In genomic region chr20:25675161-25675560, GRCh38 we compare ENCODE assay signal across 16 cellular contexts. TPM values are rescaled to one million over a fixed set of nuclear protein-coding genes. Genes with fewer than 3 reads are reported as not detected.
A peak's percentile ranks its signal among the peaks of the same experiment; 100 is the strongest.
DNase-seq lines count a peak whose midpoint lies in the region; ATAC-seq and TF ChIP-seq lines count a peak whose summit lies in the region.
"Had no signal": no experiment of that assay in that cellular context is flagged by ENCODE, and none has a peak within 500 bp of the region (broad histone marks: within the 10 kb centered on the region; RNA-seq: fewer than 3 reads in every experiment).

No MANE protein-coding gene starts in this region.

- no peak for ATAC-seq in activated CD8-positive, alpha-beta T cell treated with anti-CD3 and anti-CD28 coated beads for 36 hours
- ATAC-seq: GM12878 had no signal

- H3K4me3 ChIP-seq in AG10803 (ENCODE audit: low read length), result no peak overlapping the region
- H3K4me3 ChIP-seq: BLaER1 treated with 17β-estradiol and CSF1 and Interleukin-3, amounts not matched to agents 10 nM and 100 nM; GM12878 had no signal

- H3K9me3 Mint-ChIP-seq in endothelial cell (ENCODE audit: unreplicated experiment), result no peaks in the 10 kb centered on the region
- H3K9me3 Mint-ChIP-seq in T-helper 2 cell treated with Interferon-gamma antibody and Interleukin-4, amounts not matched to agents 5 μg/mL and 100 μg/mL, for 36 hours, result no peaks in the 10 kb centered on the region
- no peaks in the 10 kb centered on the region for H3K9me3 Mint-ChIP-seq in activated CD8-positive, alpha-beta T cell treated with anti-CD3 and anti-CD28 coated beads for 36 hours
- H3K9me3 Mint-ChIP-seq: CD4-positive, alpha-beta T cell; H9 had no signal

- H3K27me3 Mint-ChIP-seq in endothelial cell (ENCODE audit: unreplicated experiment), result no peaks in the 10 kb centered on the region
- H3K27me3 Mint-ChIP-seq in T-helper 2 cell treated with Interferon-gamma antibody and Interleukin-4, amounts not matched to agents 5 μg/mL and 100 μg/mL, for 36 hours (ENCODE audit: low read depth), result no peaks in the 10 kb centered on the region
- H3K27me3 Mint-ChIP-seq in activated CD8-positive, alpha-beta T cell treated with anti-CD3 and anti-CD28 coated beads for 36 hours, result no peaks in the 10 kb centered on the region
- H3K27me3 Mint-ChIP-seq: CD4-positive, alpha-beta T cell had no signal

- CTCF ChIA-PET in activated CD8-positive, alpha-beta T cell treated with anti-CD3 and anti-CD28 coated beads for 36 hours (lab: Charles Lee), result no interaction called here

- DNase-seq in AG10803 (ENCODE audit: low read depth) (peak; percentile 14), endothelial cell (ENCODE audit: low spot score) (no peak), fibroblast of peridontal ligament (ENCODE audit: extremely low read depth) (peak; percentile 3), occipital lobe (lab: John Stamatoyannopoulos, UW) (peak; percentile 17), SHP77 treated with DMSO at 0.1 percent for 48 hours (lab: John Stamatoyannopoulos, UW) (no peak)
- DNase-seq in T-helper 2 cell treated with Interferon-gamma antibody and Interleukin-4, amounts not matched to agents 5 μg/mL and 100 μg/mL, for 36 hours (ENCODE audit: low spot score), result no peak
- DNase-seq in activated CD8-positive, alpha-beta T cell treated with anti-CD3 and anti-CD28 coated beads for 36 hours, result no peak
- no peak for DNase-seq in activated effector memory CD4-positive, alpha-beta T cell treated with Interleukin-2 at 50 U/mL for 16 hours
- DNase-seq: 8988T; Calu3; CD4-positive, alpha-beta T cell; DMS 273 treated with DMSO at 0.1 percent for 48 hours; GOT3; H9 had no signal

- POLR2A ChIA-PET in activated CD8-positive, alpha-beta T cell treated with anti-CD3 and anti-CD28 coated beads for 36 hours (lab: Charles Lee), result no interaction called here

- TF ChIP-seq CTCF in AG10803 (conservative IDR thresholded peaks at IDR 0.05; ENCODE audit: low read length), result no peak
- no peak for TF ChIP-seq CTCF in endothelial cell (IDR thresholded peaks at IDR 0.05; ENCODE audit: unreplicated experiment)
- no peak for TF ChIP-seq CTCF in activated CD8-positive, alpha-beta T cell treated with anti-CD3 and anti-CD28 coated beads for 36 hours (IDR thresholded peaks at IDR 0.05)

- H3K4me1 Mint-ChIP-seq in endothelial cell (ENCODE audit: unreplicated experiment), result peaks cover 3% of the 10 kb centered on the region
- H3K4me1 Mint-ChIP-seq in T-helper 2 cell treated with Interferon-gamma antibody and Interleukin-4, amounts not matched to agents 5 μg/mL and 100 μg/mL, for 36 hours (ENCODE audit: low read depth), result peaks cover 6% of the 10 kb centered on the region
- peaks cover 4% of the 10 kb centered on the region for H3K4me1 Mint-ChIP-seq in activated CD8-positive, alpha-beta T cell treated with anti-CD3 and anti-CD28 coated beads for 36 hours (ENCODE audit: low read depth)
- H3K4me1 Mint-ChIP-seq: H9 had no signal

- H3K4me3 Mint-ChIP-seq in endothelial cell (ENCODE audit: unreplicated experiment), result peak overlapping the region; percentile 5
- no peak overlapping the region for H3K4me3 Mint-ChIP-seq in T-helper 2 cell treated with Interferon-gamma antibody and Interleukin-4, amounts not matched to agents 5 μg/mL and 100 μg/mL, for 36 hours
- no peak overlapping the region for H3K4me3 Mint-ChIP-seq in activated CD8-positive, alpha-beta T cell treated with anti-CD3 and anti-CD28 coated beads for 36 hours
- H3K4me3 Mint-ChIP-seq: CD4-positive, alpha-beta T cell; H9 had no signal

- intact Hi-C loops in activated CD8-positive, alpha-beta T cell treated with anti-CD3 and anti-CD28 coated beads for 36 hours (cut with micrococcal nuclease), result no loop called here

- no peak overlapping the region for H3K27ac Mint-ChIP-seq in endothelial cell (ENCODE audit: unreplicated experiment)
- H3K27ac Mint-ChIP-seq in T-helper 2 cell treated with Interferon-gamma antibody and Interleukin-4, amounts not matched to agents 5 μg/mL and 100 μg/mL, for 36 hours, result no peak overlapping the region
- H3K27ac Mint-ChIP-seq in activated CD8-positive, alpha-beta T cell treated with anti-CD3 and anti-CD28 coated beads for 36 hours, result no peak overlapping the region
- H3K27ac Mint-ChIP-seq: CD4-positive, alpha-beta T cell had no signal

- H3K36me3 Mint-ChIP-seq in endothelial cell (ENCODE audit: low read depth, unreplicated experiment), result peaks cover 39% of the 10 kb centered on the region
- H3K36me3 Mint-ChIP-seq in T-helper 2 cell treated with Interferon-gamma antibody and Interleukin-4, amounts not matched to agents 5 μg/mL and 100 μg/mL, for 36 hours (ENCODE audit: low read depth), result peaks cover 55% of the 10 kb centered on the region
- peaks cover 72% of the 10 kb centered on the region for H3K36me3 Mint-ChIP-seq in activated CD8-positive, alpha-beta T cell treated with anti-CD3 and anti-CD28 coated beads for 36 hours (ENCODE audit: low read depth)

RNA-seq across cellular contexts. Expression of gene ZNF337, which starts 21.5 kb away (rescaled TPM):
- total RNA-seq in endothelial cell (ENCODE audit: unreplicated experiment) (16.7 TPM), occipital lobe (28.5 TPM)
- total RNA-seq in activated CD8-positive, alpha-beta T cell treated with anti-CD3 and anti-CD28 coated beads for 36 hours, result 10 to 100 TPM; 15.0 to 16.6 TPM

RNA-seq across cellular contexts. Expression of gene NANP, which starts 51.3 kb away (rescaled TPM):
- total RNA-seq in endothelial cell (ENCODE audit: unreplicated experiment) (6.8 TPM), occipital lobe (9.0 TPM)
- 1 to 10 TPM; 7.6 to 8.0 TPM for total RNA-seq in activated CD8-positive, alpha-beta T cell treated with anti-CD3 and anti-CD28 coated beads for 36 hours

Comparison
In these comparisons a context has a peak if more than half of its experiments do, and no peak if none do; other contexts are left out.
1. DNase-seq: peak in AG10803 (single experiment), fibroblast of peridontal ligament (single experiment) and occipital lobe (single experiment); none in endothelial cell (single experiment), T-helper 2 cell treated with Interferon-gamma antibody and Interleukin-4, amounts not matched to agents 5 μg/mL and 100 μg/mL, for 36 hours (single experiment), SHP77 treated with DMSO at 0.1 percent for 48 hours (single experiment), activated CD8-positive, alpha-beta T cell treated with anti-CD3 and anti-CD28 coated beads for 36 hours (single experiment) and activated effector memory CD4-positive, alpha-beta T cell treated with Interleukin-2 at 50 U/mL for 16 hours (single experiment).